In genomic region chrX:53048169-53049126, GRCh38 we compare ENCODE assay signal across 8 cellular contexts. TPM values are rescaled to one million over a fixed set of nuclear protein-coding genes. Genes with fewer than 3 reads are reported as not detected.
DNase-seq lines count a peak whose midpoint lies in the region; ATAC-seq, FAIRE-seq and TF ChIP-seq lines count a peak whose summit lies in the region.

Gene GPR173 (plus strand): TSS chrX:53048789. CDS start chrX:53076622, 27,833 bp downstream.

- H3K4me3 ChIP-seq in BE2C (ENCODE audit: low read depth, low read length), result peak within 1 kb of the TSS; percentile 73
- no peak within 1 kb of the TSS for H3K4me3 ChIP-seq in K562
- H3K4me3 ChIP-seq in iPS-18c (ENCODE audit: insufficient read depth, low read depth, low read length), result peak within 1 kb of the TSS; percentile 75
- H3K4me3 ChIP-seq in skeletal muscle tissue (ENCODE audit: low read length in 3 of 3), result peak within 1 kb of the TSS in 2 of 3 donors; percentile 32 to 38

- BruUV-seq in K562 (replicated peaks; lab: Mats Ljungman, UMichigan), result no TSS peak

- TF ChIP-seq RAD21 in K562 (CRISPR knock-in tag; conservative IDR thresholded peaks at IDR 0.05 in 1 of 2, IDR thresholded peaks at IDR 0.05 in 1 of 2), result no peak

- H3K27me3 ChIP-seq in BE2C, result no peaks in the 10 kb centered on the region
- H3K27me3 ChIP-seq in K562 (ENCODE audit: control insufficient read depth in 2 of 2, insufficient read depth in 2 of 2, low read length in 2 of 2), result peaks cover 0 to 5% of the 10 kb centered on the region in 2 experiments; a peak in 2 of 5 replicates
- peaks cover 0 to 32% (median 0%) of the 10 kb centered on the region in 3 donors for H3K27me3 ChIP-seq in skeletal muscle tissue (ENCODE audit: control insufficient read depth in 3 of 3, insufficient read depth in 3 of 3, low read length in 3 of 3)

- no peak for FAIRE-seq in K562 (lab: Jason Lieb, UNC)

- POLR2A ChIA-PET in K562 (lab: Yijun Ruan, JAX), result no interaction called here

- H2AFZ ChIP-seq in K562 (ENCODE audit: low read depth, low read length), result no peak within 1 kb of the TSS

- TF ChIP-seq POLR2A in K562 (conservative IDR thresholded peaks at IDR 0.05), result no peak

- 0 out of 2 replicates have a peak, but pooled peaks cover 6% of the 10 kb centered on the region for H3K4me1 ChIP-seq in BE2C
- no peaks in the 10 kb centered on the region for H3K4me1 ChIP-seq in K562 (replicated peaks in 1 of 2; ENCODE audit: control insufficient read depth in 2 of 2, insufficient read depth in 2 of 2, low read length in 2 of 2)
- no peaks in the 10 kb centered on the region for H3K4me1 ChIP-seq in skeletal muscle tissue (ENCODE audit: control insufficient read depth in 3 of 3, insufficient read depth in 3 of 3, low read length in 3 of 3)

- DNase-seq in BE2C (peak; percentile 78), NCI-H1694 treated with DMSO at 0.1 percent for 48 hours (lab: John Stamatoyannopoulos, UW) (peak; percentile 43), K562 (ENCODE audit: extremely low read depth in 1 of 4, low spot score in 3 of 4) (no peak)
- DNase-seq in activated CD4-positive, alpha-beta T cell treated with anti-CD3 and anti-CD28 coated beads, Interleukin-2, amount 50 U/mL, for 4 hours, result no peak

- WGBS in K562 (ENCODE audit: insufficient coverage, low coverage, missing lambda C conversion rate), result 1% methylated on average over 16 of the region's 38 CpGs

- intact Hi-C loops in K562 (cut with micrococcal nuclease), result no loop called here

- H3K36me3 ChIP-seq in BE2C, result no peaks in the 10 kb centered on the region
- no peaks in the 10 kb centered on the region for H3K36me3 ChIP-seq in K562 (ENCODE audit: control insufficient read depth, insufficient read depth, low read length)
- no peaks in the 10 kb centered on the region for H3K36me3 ChIP-seq in skeletal muscle tissue (ENCODE audit: control insufficient read depth in 3 of 3, insufficient read depth in 3 of 3, low read length in 3 of 3)

- CTCF ChIA-PET in K562 (lab: Yijun Ruan, JAX; ENCODE audit: low intra/inter-chr PET ratio), result no interaction called here

- H3K4me2 ChIP-seq in K562 (ENCODE audit: insufficient read depth, low read length), result no peak within 1 kb of the TSS

- H3K79me2 ChIP-seq in K562 (ENCODE audit: control insufficient read depth, insufficient read depth, low read length), result no peaks in the 10 kb centered on the region

- no peak for TF ChIP-seq EP300 in K562 (IDR thresholded peaks at IDR 0.05; ENCODE audit: low read length)

- no peak within 1 kb of the TSS for H3K9ac ChIP-seq in K562 (ENCODE audit: insufficient read depth in 1 of 2, low read depth in 2 of 2, low read length in 2 of 2)
- peak within 1 kb of the TSS in 1 of 3 donors; percentile 20 for H3K9ac ChIP-seq in skeletal muscle tissue (ENCODE audit: low read depth in 1 of 3, low read length in 3 of 3)

- H3K9me1 ChIP-seq in K562 (ENCODE audit: control insufficient read depth, insufficient read depth, low read length), result no peaks in the 10 kb centered on the region

- H3K27ac ChIP-seq in K562 (ENCODE audit: extremely low read depth, low read depth, low read length) (no peak within 1 kb of the TSS), skeletal muscle tissue (ENCODE audit: low read depth, low read length) (no peak within 1 kb of the TSS)

- no peaks in the 10 kb centered on the region for H3K9me3 ChIP-seq in BE2C
- no peaks in the 10 kb centered on the region for H3K9me3 ChIP-seq in K562 (replicated peaks; ENCODE audit: control insufficient read depth, insufficient read depth, low read depth, low read length)
- no peaks in the 10 kb centered on the region for H3K9me3 ChIP-seq in iPS-18c (ENCODE audit: control insufficient read depth, insufficient read depth, low read length)
- no peaks in the 10 kb centered on the region for H3K9me3 ChIP-seq in skeletal muscle tissue (ENCODE audit: control insufficient read depth in 3 of 3, low read length in 3 of 3)

- ATAC-seq in K562, result no peak
- ATAC-seq in GM21529 (IDR thresholded peaks at IDR 0.05; ENCODE audit: unreplicated experiment), result no peak
- no peak for ATAC-seq in HG02588 (IDR thresholded peaks at IDR 0.05; ENCODE audit: unreplicated experiment)

- in situ Hi-C loops in K562 (cut with MboI), result no loop called here

- TF ChIP-seq CTCF in BE2C (IDR thresholded peaks at IDR 0.05; ENCODE audit: low read depth, low read length) (no peak), K562 (IDR thresholded peaks at IDR 0.05 in 2 of 3, conservative IDR thresholded peaks at IDR 0.05 in 1 of 3; ENCODE audit: insufficient read depth in 2 of 3, low read depth in 1 of 3, low read length in 3 of 3) (no peak)

- H4K20me1 ChIP-seq in K562 (replicated peaks; ENCODE audit: control insufficient read depth, insufficient read depth, low read length), result no peaks in the 10 kb centered on the region

TF ChIP-seq in K562, 482 proteins besides CTCF, POLR2A, EP300 and RAD21:
- TF ChIP-seq ATF7 (IDR thresholded peaks at IDR 0.05), result 0 out of 2 replicates have a peak, but pooled peaks have one; percentile 24
- TF ChIP-seq, protein P1, sequence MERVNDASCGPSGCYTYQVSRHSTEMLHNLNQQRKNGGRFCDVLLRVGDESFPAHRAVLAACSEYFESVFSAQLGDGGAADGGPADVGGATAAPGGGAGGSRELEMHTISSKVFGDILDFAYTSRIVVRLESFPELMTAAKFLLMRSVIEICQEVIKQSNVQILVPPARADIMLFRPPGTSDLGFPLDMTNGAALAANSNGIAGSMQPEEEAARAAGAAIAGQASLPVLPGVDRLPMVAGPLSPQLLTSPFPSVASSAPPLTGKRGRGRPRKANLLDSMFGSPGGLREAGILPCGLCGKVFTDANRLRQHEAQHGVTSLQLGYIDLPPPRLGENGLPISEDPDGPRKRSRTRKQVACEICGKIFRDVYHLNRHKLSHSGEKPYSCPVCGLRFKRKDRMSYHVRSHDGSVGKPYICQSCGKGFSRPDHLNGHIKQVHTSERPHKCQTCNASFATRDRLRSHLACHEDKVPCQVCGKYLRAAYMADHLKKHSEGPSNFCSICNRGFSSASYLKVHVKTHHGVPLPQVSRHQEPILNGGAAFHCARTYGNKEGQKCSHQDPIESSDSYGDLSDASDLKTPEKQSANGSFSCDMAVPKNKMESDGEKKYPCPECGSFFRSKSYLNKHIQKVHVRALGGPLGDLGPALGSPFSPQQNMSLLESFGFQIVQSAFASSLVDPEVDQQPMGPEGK (CRISPR knock-in tag; IDR thresholded peaks at IDR 0.05; ENCODE audit: borderline replicate concordance), result no peak
- TF ChIP-seq NR2C1 (IDR thresholded peaks at IDR 0.05), result peak; percentile 32; the same call in 1 of the 2 replicates
- no peak for TF ChIP-seq NR2C1 (tag; IDR thresholded peaks at IDR 0.05)
- no peak for TF ChIP-seq NCOA4 (IDR thresholded peaks at IDR 0.05; ENCODE audit: partially characterized antibody)
- TF ChIP-seq, protein P2, sequence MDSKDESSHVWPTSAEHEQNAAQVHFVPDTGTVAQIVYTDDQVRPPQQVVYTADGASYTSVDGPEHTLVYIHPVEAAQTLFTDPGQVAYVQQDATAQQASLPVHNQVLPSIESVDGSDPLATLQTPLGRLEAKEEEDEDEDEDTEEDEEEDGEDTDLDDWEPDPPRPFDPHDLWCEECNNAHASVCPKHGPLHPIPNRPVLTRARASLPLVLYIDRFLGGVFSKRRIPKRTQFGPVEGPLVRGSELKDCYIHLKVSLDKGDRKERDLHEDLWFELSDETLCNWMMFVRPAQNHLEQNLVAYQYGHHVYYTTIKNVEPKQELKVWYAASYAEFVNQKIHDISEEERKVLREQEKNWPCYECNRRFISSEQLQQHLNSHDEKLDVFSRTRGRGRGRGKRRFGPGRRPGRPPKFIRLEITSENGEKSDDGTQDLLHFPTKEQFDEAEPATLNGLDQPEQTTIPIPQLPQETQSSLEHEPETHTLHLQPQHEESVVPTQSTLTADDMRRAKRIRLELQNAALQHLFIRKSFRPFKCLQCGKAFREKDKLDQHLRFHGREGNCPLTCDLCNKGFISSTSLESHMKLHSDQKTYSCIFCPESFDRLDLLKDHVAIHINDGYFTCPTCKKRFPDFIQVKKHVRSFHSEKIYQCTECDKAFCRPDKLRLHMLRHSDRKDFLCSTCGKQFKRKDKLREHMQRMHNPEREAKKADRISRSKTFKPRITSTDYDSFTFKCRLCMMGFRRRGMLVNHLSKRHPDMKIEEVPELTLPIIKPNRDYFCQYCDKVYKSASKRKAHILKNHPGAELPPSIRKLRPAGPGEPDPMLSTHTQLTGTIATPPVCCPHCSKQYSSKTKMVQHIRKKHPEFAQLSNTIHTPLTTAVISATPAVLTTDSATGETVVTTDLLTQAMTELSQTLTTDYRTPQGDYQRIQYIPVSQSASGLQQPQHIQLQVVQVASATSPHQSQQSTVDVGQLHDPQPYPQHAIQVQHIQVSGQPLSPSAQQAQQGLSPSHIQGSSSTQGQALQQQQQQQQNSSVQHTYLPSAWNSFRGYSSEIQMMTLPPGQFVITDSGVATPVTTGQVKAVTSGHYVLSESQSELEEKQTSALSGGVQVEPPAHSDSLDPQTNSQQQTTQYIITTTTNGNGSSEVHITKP (IDR thresholded peaks at IDR 0.05; ENCODE audit: partially characterized antibody), result peak; percentile 95

RNA-seq across cellular contexts. Expression of gene GPR173, which starts in this region (rescaled TPM):
- polyA plus RNA-seq in BE2C (2012; ENCODE audit: insufficient read depth, insufficient read length, low read depth), result 38.1 TPM
- not detected in 2 replicates for total RNA-seq in K562 (2011; cell fraction: chromatin; rRNA removed; ENCODE audit: low replicate concordance)
- total RNA-seq in K562 (2011; cell fraction: nucleolus; rRNA removed), result not detected in 2 replicates
- not detected in 2 replicates for total RNA-seq in K562 (2011; cell fraction: nucleoplasm; rRNA removed)
- total RNA-seq in K562 (2014; rRNA removed) (not detected in 2 replicates), K562 (2014; rRNA removed; fragmentation: Illumina TruSeq; extraction: Trizol) (not detected in 2 replicates), K562 (2015; rRNA removed; fragmentation: Illumina TruSeq; extraction: Trizol) (not detected in 2 replicates), K562 (2021) (not detected in 2 replicates), skeletal muscle tissue (2.1 TPM)
- polyA plus RNA-seq in K562 (2011; rRNA removed) (0.01 TPM in 2 replicates), K562 (2014; fragmentation: Illumina TruSeq; extraction: Trizol) (not detected in 2 replicates), K562 (2014; fragmentation: Nextera tagmentation; extraction: Ambion mirVana) (not detected), K562 (2014; rRNA removed) (not detected in 2 replicates)
- polyA plus RNA-seq in K562 (2011; cell fraction: cytosol; rRNA removed), result not detected in 2 replicates
- polyA plus RNA-seq in K562 (2011; cell fraction: nucleus; rRNA removed), result 0.07 TPM in 1 of 2 replicates, not detected in the other
- polyA plus RNA-seq in K562 (2012), result 0.03 TPM in 1 of 2 replicates, not detected in the other
- 0.04 TPM in 1 of 2 replicates, not detected in the other for polyA minus RNA-seq in K562 (2011; rRNA and poly(A)+ RNA removed)
- not detected in 2 replicates for polyA minus RNA-seq in K562 (2011; cell fraction: cytosol; rRNA and poly(A)+ RNA removed)
- not detected in 2 replicates for polyA minus RNA-seq in K562 (2011; cell fraction: nucleus; rRNA and poly(A)+ RNA removed)

Comparison
In these comparisons a context has a peak if more than half of its experiments do, and no peak if none do; other contexts are left out.
1. DNase-seq: peak in BE2C (single experiment) and NCI-H1694 treated with DMSO at 0.1 percent for 48 hours (single experiment); none in K562 (0 of 4) and activated CD4-positive, alpha-beta T cell treated with anti-CD3 and anti-CD28 coated beads, Interleukin-2, amount 50 U/mL, for 4 hours (0 of 2).